In the genomic region with DNA sequence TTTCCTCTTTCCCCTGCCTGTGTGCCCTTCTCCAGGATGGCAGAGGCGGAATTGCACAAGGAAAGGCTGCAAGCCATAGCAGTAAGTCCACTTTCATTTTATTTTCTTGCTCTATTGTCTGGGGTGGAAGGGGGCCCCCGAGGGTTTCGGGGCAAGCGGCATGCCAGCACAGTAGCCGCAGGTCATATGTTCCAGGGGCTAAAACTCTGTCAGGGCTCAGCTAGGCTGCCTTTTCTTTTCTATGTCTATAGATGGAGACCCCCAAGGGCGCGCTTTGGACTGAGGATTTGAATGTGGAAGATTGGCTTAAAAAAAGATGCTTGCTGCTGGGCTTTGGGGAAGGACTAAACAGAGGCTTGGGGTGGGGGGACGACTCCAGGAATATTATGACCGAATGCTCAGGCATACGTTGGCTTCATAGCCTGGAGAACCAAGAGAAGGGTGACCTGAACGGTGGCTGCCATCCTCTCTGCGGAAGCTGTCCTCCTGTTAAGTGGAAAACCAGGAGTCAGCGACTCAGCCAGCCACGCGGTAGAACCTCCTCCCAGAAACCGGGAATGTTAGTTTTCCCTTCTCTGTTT, we compare ENCODE assay signal across 10 cellular contexts. TPM values are rescaled to one million over a fixed set of nuclear protein-coding genes. Genes with fewer than 3 reads are reported as not detected.
DNase-seq lines count a peak whose midpoint lies in the region; ATAC-seq and TF ChIP-seq lines count a peak whose summit lies in the region.
"Had no signal": no experiment of that assay in that cellular context is flagged by ENCODE, and none has a peak within 500 bp of the region (broad histone marks: within the 10 kb centered on the region; RNA-seq: fewer than 3 reads in every experiment).

No MANE protein-coding gene starts in this region.

- H3K4me1 Mint-ChIP-seq in osteocyte (ENCODE audit: unreplicated experiment): peaks cover 11% of the 10 kb centered on the region
- H3K4me1 Mint-ChIP-seq in activated T-cell treated with anti-CD3 and anti-CD28 coated beads, Interleukin-2, amount 50 U/mL, for 24 hours (ENCODE audit: low read depth): peaks cover 2% of the 10 kb centered on the region

- TF ChIP-seq CTCF in Panc1 (IDR thresholded peaks at IDR 0.05) (no peak), fibroblast of villous mesenchyme (IDR thresholded peaks at IDR 0.05; ENCODE audit: insufficient read depth, low read depth, low read length) (no peak), osteocyte (IDR thresholded peaks at IDR 0.05) (no peak)

- ATAC-seq in Panc1 (no peak; the same call in 1 of the 2 replicates), GM18861 (IDR thresholded peaks at IDR 0.05; ENCODE audit: unreplicated experiment) (no peak), GM18498 (IDR thresholded peaks at IDR 0.05; ENCODE audit: unreplicated experiment) (no peak)
- ATAC-seq: activated T-cell treated with anti-CD3 and anti-CD28 coated beads, Interleukin-2, amount 50 U/mL, for 4 hours had no signal

- no TSS peak for BruUV-seq in Panc1 (replicated peaks; lab: Mats Ljungman, UMichigan)

- H3K27me3 Mint-ChIP-seq in osteocyte (ENCODE audit: unreplicated experiment): no peaks in the 10 kb centered on the region
- H3K27me3 Mint-ChIP-seq in activated T-cell treated with anti-CD3 and anti-CD28 coated beads, Interleukin-2, amount 50 U/mL, for 24 hours: peaks cover 49% of the 10 kb centered on the region

- POLR2A ChIA-PET in Panc1 (lab: Charles Lee): no interaction called here

- H3K9me3 Mint-ChIP-seq in osteocyte (ENCODE audit: unreplicated experiment): no peaks in the 10 kb centered on the region
- no peaks in the 10 kb centered on the region for H3K9me3 Mint-ChIP-seq in activated T-cell treated with anti-CD3 and anti-CD28 coated beads, Interleukin-2, amount 50 U/mL, for 24 hours
- H3K9me3 Mint-ChIP-seq: activated T-cell treated with anti-CD3 and anti-CD28 coated beads, Interleukin-2, amount 50 U/mL, for 4 hours; IgD-negative memory B cell had no signal

- no peaks in the 10 kb centered on the region for H3K4me1 ChIP-seq in Panc1 (ENCODE audit: control insufficient read depth, insufficient read depth, low read length)

- H3K4me3 ChIP-seq in Panc1 (ENCODE audit: low read depth in 2 of 2, low read length in 2 of 2) (peak overlapping the region; percentile 28 to 41), fibroblast of villous mesenchyme (ENCODE audit: low read depth, low read length) (peak overlapping the region; percentile 71)

- DNase-seq in COLO668 (lab: John Stamatoyannopoulos, UW; ENCODE audit: unreplicated experiment): peak; percentile 37
- no peak for DNase-seq in Panc1 (ENCODE audit: low read depth, low spot score)
- peak; percentile 28 for DNase-seq in fibroblast of villous mesenchyme (ENCODE audit: low read depth)
- no peak for DNase-seq in osteocyte (ENCODE audit: extremely low spot score, unreplicated experiment)
- no peak for DNase-seq in stimulated activated CD8-positive, alpha-beta memory T cell treated with anti-CD3 and anti-CD28 coated beads, Interleukin-4, amount 100 ng/mL, for 48 hours
- DNase-seq in activated T-cell treated with anti-CD3 and anti-CD28 coated beads, Interleukin-2, amount 50 U/mL, for 24 hours: no peak
- DNase-seq: activated T-cell treated with anti-CD3 and anti-CD28 coated beads, Interleukin-2, amount 50 U/mL, for 4 hours had no signal

- in situ Hi-C loops in Panc1 (cut with HindIII; ENCODE audit: low pct_unique_long_range_greater_than_20kb, low sequenced_read_pairs): no loop called here

- no peaks in the 10 kb centered on the region for H3K9me3 ChIP-seq in Panc1 (ENCODE audit: control insufficient read depth, insufficient read depth, low read depth, low read length)

- CTCF ChIA-PET in Panc1 (lab: Charles Lee): no interaction called here

- peak overlapping the region; percentile 94 for H3K4me3 Mint-ChIP-seq in osteocyte (ENCODE audit: unreplicated experiment)
- H3K4me3 Mint-ChIP-seq in activated T-cell treated with anti-CD3 and anti-CD28 coated beads, Interleukin-2, amount 50 U/mL, for 24 hours: no peak overlapping the region
- H3K4me3 Mint-ChIP-seq: activated T-cell treated with anti-CD3 and anti-CD28 coated beads, Interleukin-2, amount 50 U/mL, for 4 hours; IgD-negative memory B cell had no signal

- H3K27me3 ChIP-seq in Panc1 (ENCODE audit: control insufficient read depth, insufficient read depth, low read length): peaks cover 5% of the 10 kb centered on the region

- H3K36me3 ChIP-seq in Panc1 (ENCODE audit: control insufficient read depth, insufficient read depth, low read length): no peaks in the 10 kb centered on the region

- peak overlapping the region; percentile 75 for H3K27ac Mint-ChIP-seq in osteocyte (ENCODE audit: unreplicated experiment)
- H3K27ac Mint-ChIP-seq in activated T-cell treated with anti-CD3 and anti-CD28 coated beads, Interleukin-2, amount 50 U/mL, for 24 hours: no peak overlapping the region
- H3K27ac Mint-ChIP-seq: IgD-negative memory B cell had no signal

- intact Hi-C loops in Panc1 (cut with micrococcal nuclease; ENCODE audit: unreplicated experiment): no loop called here

- no peak overlapping the region for H3K27ac ChIP-seq in Panc1 (ENCODE audit: low read length)

- H3K36me3 Mint-ChIP-seq in osteocyte (ENCODE audit: unreplicated experiment): no peaks in the 10 kb centered on the region
- no peaks in the 10 kb centered on the region for H3K36me3 Mint-ChIP-seq in activated T-cell treated with anti-CD3 and anti-CD28 coated beads, Interleukin-2, amount 50 U/mL, for 24 hours (ENCODE audit: low read depth)

RNA-seq across cellular contexts. Expression of a gene that starts 0.5 kb away (rescaled TPM):
- 0.44 TPM for total RNA-seq in Panc1 (2021; ENCODE audit: unreplicated experiment)
- polyA plus RNA-seq in Panc1 (2012; ENCODE audit: insufficient read length): 0.21 TPM
- total RNA-seq in fibroblast of villous mesenchyme: 24.5 and 31.5 TPM in 2 replicates
- 24.2 and 25.3 TPM in 2 replicates for total RNA-seq in osteocyte

Comparison
In these comparisons a context has a peak if more than half of its experiments do, and no peak if none do; other contexts are left out.
1. DNase-seq: peak in COLO668 (single experiment) and fibroblast of villous mesenchyme (single experiment); none in Panc1 (single experiment), osteocyte (single experiment), stimulated activated CD8-positive, alpha-beta memory T cell treated with anti-CD3 and anti-CD28 coated beads, Interleukin-4, amount 100 ng/mL, for 48 hours (single experiment) and activated T-cell treated with anti-CD3 and anti-CD28 coated beads, Interleukin-2, amount 50 U/mL, for 24 hours (single experiment).
2. RNA of a gene that starts 0.5 kb away (total RNA-seq): 24.5 to 31.5 TPM in fibroblast of villous mesenchyme and 24.2 to 25.3 TPM in osteocyte; 0.44 TPM in Panc1 (single experiment); every median in the first group is over 10 times any median in the second.